In genomic region chr9:129093602-129094386, GRCh38 we compare ENCODE assay signal across 1 cellular context.
TF ChIP-seq lines count a peak whose summit lies in the region.

No MANE protein-coding gene starts in this region.

TF ChIP-seq in SK-N-SH treated with all-trans-retinoic acid at 6 μM for 48 hours, 23 proteins besides CTCF, POLR2A, EP300 and RAD21 (continued from another document):
- TF ChIP-seq, protein P1, sequence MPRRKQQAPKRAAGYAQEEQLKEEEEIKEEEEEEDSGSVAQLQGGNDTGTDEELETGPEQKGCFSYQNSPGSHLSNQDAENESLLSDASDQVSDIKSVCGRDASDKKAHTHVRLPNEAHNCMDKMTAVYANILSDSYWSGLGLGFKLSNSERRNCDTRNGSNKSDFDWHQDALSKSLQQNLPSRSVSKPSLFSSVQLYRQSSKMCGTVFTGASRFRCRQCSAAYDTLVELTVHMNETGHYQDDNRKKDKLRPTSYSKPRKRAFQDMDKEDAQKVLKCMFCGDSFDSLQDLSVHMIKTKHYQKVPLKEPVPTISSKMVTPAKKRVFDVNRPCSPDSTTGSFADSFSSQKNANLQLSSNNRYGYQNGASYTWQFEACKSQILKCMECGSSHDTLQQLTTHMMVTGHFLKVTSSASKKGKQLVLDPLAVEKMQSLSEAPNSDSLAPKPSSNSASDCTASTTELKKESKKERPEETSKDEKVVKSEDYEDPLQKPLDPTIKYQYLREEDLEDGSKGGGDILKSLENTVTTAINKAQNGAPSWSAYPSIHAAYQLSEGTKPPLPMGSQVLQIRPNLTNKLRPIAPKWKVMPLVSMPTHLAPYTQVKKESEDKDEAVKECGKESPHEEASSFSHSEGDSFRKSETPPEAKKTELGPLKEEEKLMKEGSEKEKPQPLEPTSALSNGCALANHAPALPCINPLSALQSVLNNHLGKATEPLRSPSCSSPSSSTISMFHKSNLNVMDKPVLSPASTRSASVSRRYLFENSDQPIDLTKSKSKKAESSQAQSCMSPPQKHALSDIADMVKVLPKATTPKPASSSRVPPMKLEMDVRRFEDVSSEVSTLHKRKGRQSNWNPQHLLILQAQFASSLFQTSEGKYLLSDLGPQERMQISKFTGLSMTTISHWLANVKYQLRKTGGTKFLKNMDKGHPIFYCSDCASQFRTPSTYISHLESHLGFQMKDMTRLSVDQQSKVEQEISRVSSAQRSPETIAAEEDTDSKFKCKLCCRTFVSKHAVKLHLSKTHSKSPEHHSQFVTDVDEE (CRISPR knock-in tag; IDR thresholded peaks at IDR 0.05), result no peak
- TF ChIP-seq, protein P2, sequence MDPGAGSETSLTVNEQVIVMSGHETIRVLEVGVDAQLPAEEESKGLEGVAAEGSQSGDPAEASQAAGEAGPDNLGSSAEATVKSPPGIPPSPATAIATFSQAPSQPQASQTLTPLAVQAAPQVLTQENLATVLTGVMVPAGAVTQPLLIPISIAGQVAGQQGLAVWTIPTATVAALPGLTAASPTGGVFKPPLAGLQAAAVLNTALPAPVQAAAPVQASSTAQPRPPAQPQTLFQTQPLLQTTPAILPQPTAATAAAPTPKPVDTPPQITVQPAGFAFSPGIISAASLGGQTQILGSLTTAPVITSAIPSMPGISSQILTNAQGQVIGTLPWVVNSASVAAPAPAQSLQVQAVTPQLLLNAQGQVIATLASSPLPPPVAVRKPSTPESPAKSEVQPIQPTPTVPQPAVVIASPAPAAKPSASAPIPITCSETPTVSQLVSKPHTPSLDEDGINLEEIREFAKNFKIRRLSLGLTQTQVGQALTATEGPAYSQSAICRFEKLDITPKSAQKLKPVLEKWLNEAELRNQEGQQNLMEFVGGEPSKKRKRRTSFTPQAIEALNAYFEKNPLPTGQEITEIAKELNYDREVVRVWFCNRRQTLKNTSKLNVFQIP (CRISPR knock-in tag; IDR thresholded peaks at IDR 0.05; ENCODE audit: borderline replicate concordance, low read depth), result no peak
- TF ChIP-seq ISL1 (CRISPR knock-in tag; IDR thresholded peaks at IDR 0.05) (no peak), OSR1 (CRISPR knock-in tag; IDR thresholded peaks at IDR 0.05) (no peak), ZFP30 (CRISPR knock-in tag; IDR thresholded peaks at IDR 0.05) (no peak), CSRNP3 (CRISPR knock-in tag; IDR thresholded peaks at IDR 0.05) (no peak), ESRRG (CRISPR knock-in tag; IDR thresholded peaks at IDR 0.05) (no peak), RARB (CRISPR knock-in tag; IDR thresholded peaks at IDR 0.05) (no peak), TOX (CRISPR knock-in tag; IDR thresholded peaks at IDR 0.05; ENCODE audit: borderline replicate concordance) (no peak), GLIS3 (CRISPR knock-in tag; IDR thresholded peaks at IDR 0.05) (no peak), PPARA (CRISPR knock-in tag; IDR thresholded peaks at IDR 0.05; ENCODE audit: borderline replicate concordance) (no peak), ZNF8 (CRISPR knock-in tag; IDR thresholded peaks at IDR 0.05) (no peak), BACH2 (CRISPR knock-in tag; IDR thresholded peaks at IDR 0.05; ENCODE audit: borderline replicate concordance) (no peak), ARNTL (CRISPR knock-in tag; IDR thresholded peaks at IDR 0.05; ENCODE audit: borderline replicate concordance, low read depth) (no peak), CSDC2 (CRISPR knock-in tag; IDR thresholded peaks at IDR 0.05) (no peak)
- TF ChIP-seq, protein P3, sequence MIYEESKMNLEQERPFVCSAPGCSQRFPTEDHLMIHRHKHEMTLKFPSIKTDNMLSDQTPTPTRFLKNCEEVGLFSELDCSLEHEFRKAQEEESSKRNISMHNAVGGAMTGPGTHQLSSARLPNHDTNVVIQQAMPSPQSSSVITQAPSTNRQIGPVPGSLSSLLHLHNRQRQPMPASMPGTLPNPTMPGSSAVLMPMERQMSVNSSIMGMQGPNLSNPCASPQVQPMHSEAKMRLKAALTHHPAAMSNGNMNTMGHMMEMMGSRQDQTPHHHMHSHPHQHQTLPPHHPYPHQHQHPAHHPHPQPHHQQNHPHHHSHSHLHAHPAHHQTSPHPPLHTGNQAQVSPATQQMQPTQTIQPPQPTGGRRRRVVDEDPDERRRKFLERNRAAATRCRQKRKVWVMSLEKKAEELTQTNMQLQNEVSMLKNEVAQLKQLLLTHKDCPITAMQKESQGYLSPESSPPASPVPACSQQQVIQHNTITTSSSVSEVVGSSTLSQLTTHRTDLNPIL (CRISPR knock-in tag; IDR thresholded peaks at IDR 0.05; ENCODE audit: low read depth), result no peak
TF ChIP-seq in SK-N-SH treated with all-trans-retinoic acid at 6 μM for 48 hours: peak in this region for 0.
